14 cellular contexts compared by ENCODE assay signal in genomic region chr22:46945481-46945880, GRCh38.
DNase-seq lines count a peak whose midpoint lies in the region; TF ChIP-seq lines count a peak whose summit lies in the region.
"Had no signal": no experiment of that assay in that cellular context is flagged by ENCODE, and none has a peak within 500 bp of the region (broad histone marks: within the 10 kb centered on the region; RNA-seq: fewer than 3 reads in every experiment).

No MANE protein-coding gene starts in this region.

- no peaks in the 10 kb centered on the region for H3K9me3 Mint-ChIP-seq in activated T-cell treated with anti-CD3 and anti-CD28 coated beads, Interleukin-2, amount 50 U/mL, for 24 hours
- no peaks in the 10 kb centered on the region for H3K9me3 Mint-ChIP-seq in neural crest cell
- no peaks in the 10 kb centered on the region for H3K9me3 Mint-ChIP-seq in activated CD4-positive, alpha-beta memory T cell treated with anti-CD3 and anti-CD28 coated beads for 36 hours
- H3K9me3 Mint-ChIP-seq: CD4-positive, CD25-positive, alpha-beta regulatory T cell; CD8-positive, alpha-beta memory T cell; HFFc6 had no signal

- no peaks in the 10 kb centered on the region for H3K27me3 Mint-ChIP-seq in activated T-cell treated with anti-CD3 and anti-CD28 coated beads, Interleukin-2, amount 50 U/mL, for 24 hours
- no peaks in the 10 kb centered on the region for H3K27me3 Mint-ChIP-seq in neural crest cell (ENCODE audit: low read depth)
- H3K27me3 Mint-ChIP-seq in activated CD4-positive, alpha-beta memory T cell treated with anti-CD3 and anti-CD28 coated beads for 36 hours, result no peaks in the 10 kb centered on the region
- H3K27me3 Mint-ChIP-seq: CD4-positive, CD25-positive, alpha-beta regulatory T cell; CD8-positive, alpha-beta memory T cell had no signal

- no peaks in the 10 kb centered on the region for H3K4me1 ChIP-seq in colonic mucosa

- intact Hi-C loops in colonic mucosa (cut with DNase I), result no loop called here
- intact Hi-C loops in activated CD4-positive, alpha-beta memory T cell treated with anti-CD3 and anti-CD28 coated beads for 36 hours (cut with micrococcal nuclease), result no loop called here

- TF ChIP-seq CTCF in colonic mucosa (IDR thresholded peaks at IDR 0.05) (no peak), neural crest cell (conservative IDR thresholded peaks at IDR 0.05) (no peak)

- peaks cover 46% of the 10 kb centered on the region for H3K36me3 Mint-ChIP-seq in activated T-cell treated with anti-CD3 and anti-CD28 coated beads, Interleukin-2, amount 50 U/mL, for 24 hours (ENCODE audit: low read depth)
- H3K36me3 Mint-ChIP-seq in neural crest cell (ENCODE audit: low read depth), result peaks cover 10% of the 10 kb centered on the region
- no peaks in the 10 kb centered on the region for H3K36me3 Mint-ChIP-seq in activated CD4-positive, alpha-beta memory T cell treated with anti-CD3 and anti-CD28 coated beads for 36 hours

- no peak overlapping the region for H3K27ac ChIP-seq in colonic mucosa
- H3K27ac ChIP-seq: 22Rv1 had no signal

- H3K4me1 Mint-ChIP-seq in activated T-cell treated with anti-CD3 and anti-CD28 coated beads, Interleukin-2, amount 50 U/mL, for 24 hours (ENCODE audit: low read depth), result peaks cover 10% of the 10 kb centered on the region
- peaks cover 25% of the 10 kb centered on the region for H3K4me1 Mint-ChIP-seq in neural crest cell
- peaks cover 5% of the 10 kb centered on the region for H3K4me1 Mint-ChIP-seq in activated CD4-positive, alpha-beta memory T cell treated with anti-CD3 and anti-CD28 coated beads for 36 hours (ENCODE audit: low read depth)

- POLR2A ChIA-PET in activated CD4-positive, alpha-beta memory T cell treated with anti-CD3 and anti-CD28 coated beads for 36 hours (lab: Charles Lee), result no interaction called here

- no peak overlapping the region for H3K9ac ChIP-seq in colonic mucosa (ENCODE audit: low read depth in 2 of 2, low read length in 2 of 2)

- H3K4me3 ChIP-seq in colonic mucosa, result no peak overlapping the region

- DNase-seq in activated T-cell treated with anti-CD3 and anti-CD28 coated beads, Interleukin-2, amount 50 U/mL, for 24 hours, result no peak
- DNase-seq in activated T-cell treated with anti-CD3 and anti-CD28 coated beads, Interleukin-2, amount 50 U/mL, for 48 hours, result no peak
- DNase-seq in colonic mucosa, result peak; percentile 4
- no peak for DNase-seq in neural crest cell (ENCODE audit: low read depth, low spot score)
- DNase-seq in A172 (ENCODE audit: low spot score), result no peak
- no peak for DNase-seq in activated CD4-positive, alpha-beta memory T cell treated with anti-CD3 and anti-CD28 coated beads for 36 hours
- no peak for DNase-seq in activated CD8-positive, alpha-beta memory T cell treated with anti-CD3 and anti-CD28 coated beads, Interleukin-2, amount 50 U/mL, for 48 hours
- DNase-seq: C1 segment of cervical spinal cord; CD4-positive, CD25-positive, alpha-beta regulatory T cell; CD8-positive, alpha-beta memory T cell; COR-L47; HFFc6; KG1 had no signal

- no peak overlapping the region for H3K4me3 Mint-ChIP-seq in activated T-cell treated with anti-CD3 and anti-CD28 coated beads, Interleukin-2, amount 50 U/mL, for 24 hours
- H3K4me3 Mint-ChIP-seq in neural crest cell, result no peak overlapping the region
- H3K4me3 Mint-ChIP-seq in activated CD4-positive, alpha-beta memory T cell treated with anti-CD3 and anti-CD28 coated beads for 36 hours, result no peak overlapping the region
- H3K4me3 Mint-ChIP-seq: CD4-positive, CD25-positive, alpha-beta regulatory T cell; CD8-positive, alpha-beta memory T cell; HFFc6 had no signal

- no peaks in the 10 kb centered on the region for H3K36me3 ChIP-seq in colonic mucosa

- no peaks in the 10 kb centered on the region for H3K27me3 ChIP-seq in colonic mucosa

- CTCF ChIA-PET in activated CD4-positive, alpha-beta memory T cell treated with anti-CD3 and anti-CD28 coated beads for 36 hours (lab: Charles Lee), result no interaction called here

- H3K9me3 ChIP-seq in colonic mucosa, result no peaks in the 10 kb centered on the region

- H3K27ac Mint-ChIP-seq in activated T-cell treated with anti-CD3 and anti-CD28 coated beads, Interleukin-2, amount 50 U/mL, for 24 hours, result peak overlapping the region; percentile 7
- peak overlapping the region; percentile 67 for H3K27ac Mint-ChIP-seq in neural crest cell (ENCODE audit: unreplicated experiment)
- no peak overlapping the region for H3K27ac Mint-ChIP-seq in activated CD4-positive, alpha-beta memory T cell treated with anti-CD3 and anti-CD28 coated beads for 36 hours
- H3K27ac Mint-ChIP-seq: CD4-positive, CD25-positive, alpha-beta regulatory T cell; HFFc6 had no signal
